9 cellular contexts compared by ENCODE assay signal in the genomic region with DNA sequence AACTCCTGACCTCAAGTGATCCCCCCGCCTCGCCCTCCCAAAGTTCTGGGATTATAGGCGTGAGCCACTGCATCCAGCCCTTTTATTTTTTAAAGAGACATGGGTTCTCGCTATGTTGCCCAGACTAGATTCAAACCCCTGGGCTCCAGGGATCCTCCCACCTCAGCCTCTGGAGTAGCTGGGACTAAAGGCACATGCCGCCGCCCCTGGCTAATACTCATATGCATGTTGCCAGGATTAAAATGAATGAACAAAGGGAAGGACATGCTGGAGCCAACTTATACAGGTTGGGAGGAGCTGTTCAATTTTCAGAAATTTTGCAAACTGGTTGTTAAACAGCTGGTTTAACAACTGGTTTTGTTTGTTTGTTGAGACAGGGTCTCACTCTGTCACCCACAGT. TPM values are rescaled to one million over a fixed set of nuclear protein-coding genes. Genes with fewer than 3 reads are reported as not detected.
DNase-seq lines count a peak whose midpoint lies in the region; FAIRE-seq and TF ChIP-seq lines count a peak whose summit lies in the region.
"Had no signal": no experiment of that assay in that cellular context is flagged by ENCODE, and none has a peak within 500 bp of the region (broad histone marks: within the 10 kb centered on the region; RNA-seq: fewer than 3 reads in every experiment).

No MANE protein-coding gene starts in this region.

- H3K27ac ChIP-seq in WERI-Rb-1 (peak overlapping the region; percentile 90), keratinocyte (ENCODE audit: control insufficient read depth, insufficient read depth, low read length) (peak overlapping the region; percentile 73), left ventricle myocardium inferior (replicated peaks) (no peak overlapping the region)
- H3K27ac ChIP-seq: cardiac muscle cell had no signal

- dilution Hi-C loops in keratinocyte (cut with MboI; ENCODE audit: extremely low pct_ligation_motif_present, low sequenced_read_pairs): no loop called here

- H3K4me1 ChIP-seq in keratinocyte (ENCODE audit: control insufficient read depth, extremely low read depth, insufficient read depth, low read length) (peaks cover 17% of the 10 kb centered on the region), left ventricle myocardium inferior (peaks cover 21% of the 10 kb centered on the region)

- FAIRE-seq in keratinocyte (lab: Jason Lieb, UNC): no peak

- intact Hi-C loops in Calu3 (cut with micrococcal nuclease; ENCODE audit: unreplicated experiment) (no loop called here), left ventricle myocardium inferior (cut with micrococcal nuclease) (no loop called here)

- peaks cover 9% of the 10 kb centered on the region for H3K27me3 Mint-ChIP-seq in Calu3 (ENCODE audit: unreplicated experiment)
- H3K27me3 Mint-ChIP-seq in HFFc6 (ENCODE audit: insufficient read depth): peaks cover 2% of the 10 kb centered on the region

- peak overlapping the region; percentile 70 for H3K4me2 ChIP-seq in keratinocyte (ENCODE audit: control insufficient read depth, extremely low read depth, insufficient read depth, low read depth, low read length)

- H3K4me1 Mint-ChIP-seq in Calu3 (ENCODE audit: low read depth, unreplicated experiment) (peaks cover 32% of the 10 kb centered on the region), HFFc6 (ENCODE audit: low read depth) (peaks cover 12% of the 10 kb centered on the region)

- peak overlapping the region; percentile 15 for H3K9ac ChIP-seq in keratinocyte (ENCODE audit: control insufficient read depth, extremely low read depth, insufficient read depth, low read length)

- peaks cover 35% of the 10 kb centered on the region for H3K79me2 ChIP-seq in keratinocyte (ENCODE audit: control insufficient read depth, insufficient read depth, low read length)

- no peak for DNase-seq in Calu3
- DNase-seq in HFFc6: no peak
- DNase-seq in WERI-Rb-1: no peak
- DNase-seq in keratinocyte (ENCODE audit: low read depth, low spot score): no peak
- no peak for DNase-seq in left ventricle myocardium inferior
- DNase-seq in NCI-H2029 (lab: John Stamatoyannopoulos, UW): no peak
- DNase-seq in HK-2 (ENCODE audit: unreplicated experiment): no peak
- DNase-seq: COR-L47 had no signal

- no peak overlapping the region for H2AFZ ChIP-seq in keratinocyte (ENCODE audit: control insufficient read depth, low read length)

- H3K4me3 ChIP-seq in WERI-Rb-1 (ENCODE audit: low read depth, low read length) (no peak overlapping the region), keratinocyte (ENCODE audit: control insufficient read depth in 2 of 3, extremely low read depth in 1 of 3, insufficient read depth in 2 of 3, low read depth in 1 of 3, low read length in 3 of 3) (peak overlapping the region in 1 of 3 experiments; percentile 2), left ventricle myocardium inferior (no peak overlapping the region)

- H3K27ac Mint-ChIP-seq in Calu3 (ENCODE audit: unreplicated experiment) (peak overlapping the region; percentile 97), HFFc6 (peak overlapping the region; percentile 94; the same call in 1 of the 2 replicates)

- H3K9me3 Mint-ChIP-seq in Calu3 (ENCODE audit: low read depth, unreplicated experiment) (no peaks in the 10 kb centered on the region), HFFc6 (no peaks in the 10 kb centered on the region)

- H3K9me3 ChIP-seq in WERI-Rb-1 (ENCODE audit: severe bottlenecking): no peaks in the 10 kb centered on the region
- H3K9me3 ChIP-seq in keratinocyte (ENCODE audit: control insufficient read depth, low read depth, low read length): no peaks in the 10 kb centered on the region
- H3K9me3 ChIP-seq in left ventricle myocardium inferior (replicated peaks): no peaks in the 10 kb centered on the region

- no peaks in the 10 kb centered on the region for H4K20me1 ChIP-seq in keratinocyte (ENCODE audit: control insufficient read depth, extremely low read depth, insufficient read depth, low read length)

- peaks cover 4% of the 10 kb centered on the region; the same call in 1 of the 2 replicates for H3K36me3 ChIP-seq in WERI-Rb-1
- peaks cover 3% of the 10 kb centered on the region in 2 experiments for H3K36me3 ChIP-seq in keratinocyte (ENCODE audit: control insufficient read depth in 2 of 2, extremely low read depth in 1 of 2, insufficient read depth in 2 of 2, low read length in 2 of 2)
- no peaks in the 10 kb centered on the region for H3K36me3 ChIP-seq in left ventricle myocardium inferior
- H3K36me3 ChIP-seq: cardiac muscle cell had no signal

- TF ChIP-seq CTCF in Calu3 (IDR thresholded peaks at IDR 0.05; ENCODE audit: unreplicated experiment): no peak
- no peak for TF ChIP-seq CTCF in HFFc6 (IDR thresholded peaks at IDR 0.05)
- no peak for TF ChIP-seq CTCF in WERI-Rb-1 (IDR thresholded peaks at IDR 0.05; ENCODE audit: low read depth, low read length)
- no peak for TF ChIP-seq CTCF in keratinocyte (optimal IDR thresholded peaks at IDR 0.05 in 1 of 3, IDR thresholded peaks at IDR 0.05 in 1 of 3, conservative IDR thresholded peaks at IDR 0.05 in 1 of 3; ENCODE audit: extremely low read depth in 1 of 3, insufficient read depth in 2 of 3, low read length in 3 of 3)
- no peak for TF ChIP-seq CTCF in left ventricle myocardium inferior (IDR thresholded peaks at IDR 0.05; ENCODE audit: borderline replicate concordance)

- H3K27me3 ChIP-seq in WERI-Rb-1 (ENCODE audit: insufficient read depth, low read depth, severe bottlenecking) (no peaks in the 10 kb centered on the region), keratinocyte (ENCODE audit: control insufficient read depth, extremely low read depth, insufficient read depth, low read length) (no peaks in the 10 kb centered on the region), left ventricle myocardium inferior (ENCODE audit: low read depth) (no peaks in the 10 kb centered on the region)

- H3K9me1 ChIP-seq in keratinocyte (ENCODE audit: control insufficient read depth, extremely low read depth, insufficient read depth, low read length): no peaks in the 10 kb centered on the region

- CTCF ChIA-PET in Calu3 (lab: Charles Lee): interaction anchor here (1.2 to 1.5 kb wide), 3 partner anchors 20 to 389 kb away, joined by 3 to 10 read pairs (median 4); partner anchors contain the start of gene TBC1D25

- H3K4me3 Mint-ChIP-seq in Calu3 (ENCODE audit: low read depth, unreplicated experiment) (peak overlapping the region; percentile 78), HFFc6 (peak overlapping the region; percentile 90)

- peaks cover 42% of the 10 kb centered on the region for H3K36me3 Mint-ChIP-seq in Calu3 (ENCODE audit: insufficient read depth, unreplicated experiment)
- peaks cover 15% of the 10 kb centered on the region; the same call in 1 of the 2 replicates for H3K36me3 Mint-ChIP-seq in HFFc6 (ENCODE audit: low read depth)

- BruUV-seq in Calu3 (replicated peaks; lab: Mats Ljungman, UMichigan): no TSS peak

RNA-seq across cellular contexts. Expression of gene FTSJ1, which starts 1.4 kb away (rescaled TPM):
- total RNA-seq in Calu3 (2022) (64.9 and 75.2 TPM in 2 replicates), left ventricle myocardium inferior (15.3 TPM)
- total RNA-seq in HFFc6 (2021; fragmentation: NEBNext Ultra II Directional; extraction: Animal tissue kit (Norgen Biotek cat#: 25700)): 10 to 100 TPM; 51.5 to 66.7 (median 59.7) TPM
- polyA plus RNA-seq in keratinocyte: 60.6 to 93.4 TPM (median 62.7 TPM) in 3 replicates
- 23.6 TPM for polyA plus RNA-seq in keratinocyte (2011; ENCODE audit: low read depth)
- polyA plus RNA-seq in keratinocyte (2011; cell fraction: cytosol; rRNA removed): 66.6 and 70.9 TPM in 2 replicates
- polyA plus RNA-seq in keratinocyte (2011; cell fraction: nucleus; rRNA removed): 100 and 105 TPM in 2 replicates
- polyA plus RNA-seq in keratinocyte (2012; ENCODE audit: low replicate concordance): 48.1 and 100.0 TPM in 2 replicates
- 49.7 to 131 TPM (median 62.3 TPM) in 3 replicates for polyA minus RNA-seq in keratinocyte
- polyA minus RNA-seq in keratinocyte (2011; cell fraction: cytosol; rRNA and poly(A)+ RNA removed): 51.6 TPM
- 30.8 and 31.5 TPM in 2 replicates for polyA minus RNA-seq in keratinocyte (2011; cell fraction: nucleus; rRNA and poly(A)+ RNA removed)

RNA-seq across cellular contexts. Expression of gene SLC38A5, which starts 4.5 kb away (rescaled TPM):
- total RNA-seq in Calu3 (2022) (0.33 and 0.54 TPM in 2 replicates), left ventricle myocardium inferior (0.71 TPM)
- total RNA-seq in HFFc6 (2021; fragmentation: NEBNext Ultra II Directional; extraction: Animal tissue kit (Norgen Biotek cat#: 25700)): under 1 TPM in 5 of 6 experiments, not detected in 1; 0.40 to 0.91 (median 0.79) TPM
- polyA plus RNA-seq in keratinocyte: 199 to 339 TPM (median 316 TPM) in 3 replicates
- 26.1 TPM for polyA plus RNA-seq in keratinocyte (2011; ENCODE audit: low read depth)
- polyA plus RNA-seq in keratinocyte (2011; cell fraction: cytosol; rRNA removed): 164 and 221 TPM in 2 replicates
- polyA plus RNA-seq in keratinocyte (2011; cell fraction: nucleus; rRNA removed): 409 and 483 TPM in 2 replicates
- 162 and 248 TPM in 2 replicates for polyA plus RNA-seq in keratinocyte (2012; ENCODE audit: low replicate concordance)
- 359 to 676 TPM (median 535 TPM) in 3 replicates for polyA minus RNA-seq in keratinocyte
- 341 TPM for polyA minus RNA-seq in keratinocyte (2011; cell fraction: cytosol; rRNA and poly(A)+ RNA removed)
- polyA minus RNA-seq in keratinocyte (2011; cell fraction: nucleus; rRNA and poly(A)+ RNA removed): 236 and 272 TPM in 2 replicates
- total RNA-seq: cardiac muscle cell had no signal
- polyA plus RNA-seq: cardiac muscle cell had no signal

RNA-seq across cellular contexts. Expression of gene PORCN, which starts 34.2 kb away (rescaled TPM):
- total RNA-seq in Calu3 (2022) (15.6 and 19.3 TPM in 2 replicates), left ventricle myocardium inferior (13.6 TPM)
- total RNA-seq in HFFc6 (2021; fragmentation: NEBNext Ultra II Directional; extraction: Animal tissue kit (Norgen Biotek cat#: 25700)): 10 to 100 TPM in 4 of 6 experiments, 1 to 10 TPM in 2; 9.0 to 13.8 (median 10.7) TPM
- polyA plus RNA-seq in keratinocyte: 52.2 to 78.4 TPM (median 69.3 TPM) in 3 replicates
- polyA plus RNA-seq in keratinocyte (2011; ENCODE audit: low read depth): 5.2 TPM
- polyA plus RNA-seq in keratinocyte (2011; cell fraction: cytosol; rRNA removed): 53.0 and 92.1 TPM in 2 replicates
- polyA plus RNA-seq in keratinocyte (2011; cell fraction: nucleus; rRNA removed): 110 and 141 TPM in 2 replicates
- polyA plus RNA-seq in keratinocyte (2012; ENCODE audit: low replicate concordance): 33.1 and 77.2 TPM in 2 replicates
- polyA minus RNA-seq in keratinocyte: 84.1 to 260 TPM (median 90.0 TPM) in 3 replicates
- 109 TPM for polyA minus RNA-seq in keratinocyte (2011; cell fraction: cytosol; rRNA and poly(A)+ RNA removed)
- polyA minus RNA-seq in keratinocyte (2011; cell fraction: nucleus; rRNA and poly(A)+ RNA removed): 55.9 and 76.4 TPM in 2 replicates

RNA-seq across cellular contexts. Expression of gene EBP, which starts 47.0 kb away (rescaled TPM):
- 159 and 186 TPM in 2 replicates for total RNA-seq in Calu3 (2022)
- 10 to 100 TPM; 26.0 to 42.2 (median 39.1) TPM for total RNA-seq in HFFc6 (2021; fragmentation: NEBNext Ultra II Directional; extraction: Animal tissue kit (Norgen Biotek cat#: 25700))
- 157 to 285 TPM (median 194 TPM) in 3 replicates for polyA plus RNA-seq in keratinocyte
- polyA plus RNA-seq in keratinocyte (2011; ENCODE audit: low read depth): 30.6 TPM
- polyA plus RNA-seq in keratinocyte (2011; cell fraction: cytosol; rRNA removed): 89.5 and 123 TPM in 2 replicates
- polyA plus RNA-seq in keratinocyte (2011; cell fraction: nucleus; rRNA removed): 173 and 180 TPM in 2 replicates
- polyA plus RNA-seq in keratinocyte (2012; ENCODE audit: low replicate concordance): 87.8 and 273 TPM in 2 replicates
- 265 to 582 TPM (median 337 TPM) in 3 replicates for polyA minus RNA-seq in keratinocyte
- 143 TPM for polyA minus RNA-seq in keratinocyte (2011; cell fraction: cytosol; rRNA and poly(A)+ RNA removed)
- 55.9 and 60.6 TPM in 2 replicates for polyA minus RNA-seq in keratinocyte (2011; cell fraction: nucleus; rRNA and poly(A)+ RNA removed)
- 48.9 TPM for total RNA-seq in left ventricle myocardium inferior
